In the genomic region with DNA sequence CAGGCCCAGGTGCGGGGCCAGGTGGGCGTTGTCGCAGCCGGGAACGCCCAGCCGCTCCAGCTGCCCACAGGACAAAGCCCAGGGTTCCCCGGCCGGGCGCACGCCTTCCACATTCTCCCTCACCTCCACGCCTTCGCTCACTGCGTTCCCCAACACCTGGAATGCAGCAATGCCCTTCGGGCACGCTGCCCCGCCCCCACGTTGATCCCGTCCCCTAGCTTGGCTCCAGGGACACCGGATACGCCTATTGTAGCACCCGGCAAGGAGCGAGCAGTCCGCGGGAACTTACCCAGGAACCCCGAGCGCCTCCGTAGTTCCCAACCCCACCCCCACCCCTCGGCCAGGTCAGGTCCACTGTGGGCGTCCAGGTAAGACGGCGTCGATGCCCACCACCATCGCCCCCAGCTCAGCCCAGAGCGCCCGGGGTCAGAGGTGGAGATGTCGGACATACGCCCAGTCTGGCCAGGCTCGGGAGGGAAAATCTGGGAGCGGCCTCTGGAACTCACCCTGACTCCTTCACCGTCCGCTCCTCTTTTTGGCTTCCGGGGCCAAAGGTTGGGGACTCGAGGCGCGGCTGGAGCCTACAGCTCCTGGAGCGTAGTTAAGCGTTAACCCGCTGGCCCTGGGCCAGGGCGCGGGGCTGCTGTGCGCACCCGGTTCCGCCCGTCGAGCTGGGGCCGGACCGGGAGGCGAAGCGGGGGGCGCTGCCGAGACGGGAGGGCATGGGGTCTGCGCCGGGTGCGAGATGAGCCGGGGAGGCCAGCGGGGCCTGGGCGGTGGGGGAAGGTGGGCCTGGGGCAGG, we compare ENCODE assay signal across 8 cellular contexts. TPM values are rescaled to one million over a fixed set of nuclear protein-coding genes. Genes with fewer than 3 reads are reported as not detected.
DNase-seq lines count a peak whose midpoint lies in the region; ATAC-seq and TF ChIP-seq lines count a peak whose summit lies in the region.

No MANE protein-coding gene starts in this region.

- no peak for TF ChIP-seq POLR2A in uterus (IDR thresholded peaks at IDR 0.05)

- H3K27ac Mint-ChIP-seq in GM23338: peak overlapping the region; percentile 77

- H3K27me3 Mint-ChIP-seq in GM23338 (ENCODE audit: insufficient read depth, low read depth, poor library complexity): peaks cover 15% of the 10 kb centered on the region

- ATAC-seq in GM23338 (peak; percentile 76), GM18517 (IDR thresholded peaks at IDR 0.05; ENCODE audit: unreplicated experiment) (no peak), GM21723 (IDR thresholded peaks at IDR 0.05; ENCODE audit: unreplicated experiment) (no peak)

- H3K27ac ChIP-seq in GM23338 (ENCODE audit: low read depth) (peak overlapping the region; percentile 96), mesodermal cell (ENCODE audit: low read depth, low read length, severe bottlenecking) (no peak overlapping the region), uterus (no peak overlapping the region)

- H3K4me1 ChIP-seq in GM23338 (ENCODE audit: insufficient read depth): peaks cover 6% of the 10 kb centered on the region; the same call in 1 of the 2 replicates
- peaks cover 16% of the 10 kb centered on the region for H3K4me1 ChIP-seq in NT2/D1 (ENCODE audit: insufficient read depth, insufficient read length)
- H3K4me1 ChIP-seq in mesodermal cell (ENCODE audit: control insufficient read depth, insufficient read depth, low read length, poor library complexity, severe bottlenecking): peaks cover 10% of the 10 kb centered on the region
- H3K4me1 ChIP-seq in uterus: peaks cover 0 to 5% of the 10 kb centered on the region in 2 donors

- peak overlapping the region; percentile 97 for H3K4me2 ChIP-seq in GM23338

- H3K9me3 ChIP-seq in NT2/D1 (ENCODE audit: insufficient read depth, low read length) (no peaks in the 10 kb centered on the region; the same call in 1 of the 2 replicates), mesodermal cell (ENCODE audit: control insufficient read depth, low read length) (no peaks in the 10 kb centered on the region), uterus (no peaks in the 10 kb centered on the region)

- peaks cover 8% of the 10 kb centered on the region; the same call in 1 of the 2 replicates for H3F3A ChIP-seq in GM23338 (replicated peaks; ENCODE audit: low read depth)

- H3K9ac ChIP-seq in NT2/D1 (ENCODE audit: insufficient read length, low read depth): peak overlapping the region; percentile 81

- intact Hi-C loops in uterus (cut with DNase I; ENCODE audit: low total_unique reads): no loop called here

- no peak overlapping the region; the same call in 1 of the 2 replicates for H2AFZ ChIP-seq in GM23338

- no peaks in the 10 kb centered on the region for H3K36me3 Mint-ChIP-seq in GM23338 (ENCODE audit: low read depth)

- TF ChIP-seq CTCF in GM23338 (conservative IDR thresholded peaks at IDR 0.05; ENCODE audit: low read depth in 2 of 2) (no peak), uterus (IDR thresholded peaks at IDR 0.05) (no peak)

- peak overlapping the region; percentile 92 for H3K4me3 Mint-ChIP-seq in GM23338

- H3K27me3 ChIP-seq in GM23338 (ENCODE audit: insufficient read depth): no peaks in the 10 kb centered on the region
- H3K27me3 ChIP-seq in NT2/D1 (ENCODE audit: insufficient read depth, insufficient read length): peaks cover 42% of the 10 kb centered on the region
- no peaks in the 10 kb centered on the region for H3K27me3 ChIP-seq in uterus

- peaks cover 4% of the 10 kb centered on the region for H4K20me1 ChIP-seq in GM23338 (replicated peaks; ENCODE audit: insufficient read depth)

- H3K9me3 Mint-ChIP-seq in GM23338: no peaks in the 10 kb centered on the region

- peaks cover 36% of the 10 kb centered on the region for H3K79me2 ChIP-seq in GM23338 (replicated peaks; ENCODE audit: insufficient read depth)

- peaks cover 6% of the 10 kb centered on the region for H3K9me2 ChIP-seq in GM23338 (ENCODE audit: insufficient read depth)

- H3K36me3 ChIP-seq in GM23338 (ENCODE audit: insufficient read depth) (no peaks in the 10 kb centered on the region), NT2/D1 (ENCODE audit: insufficient read depth, insufficient read length, low read length) (peaks cover 18% of the 10 kb centered on the region), mesodermal cell (ENCODE audit: control insufficient read depth, insufficient read depth, low read length) (no peaks in the 10 kb centered on the region), uterus (no peaks in the 10 kb centered on the region)

- 2% methylated on average over 35 to 57 of the region's 68 CpGs for WGBS in mesodermal cell (ENCODE audit: insufficient coverage in 2 of 2), 2 experiments

- H3K4me1 Mint-ChIP-seq in GM23338: peaks cover 16% of the 10 kb centered on the region

- DNase-seq in GM23338 (ENCODE audit: low spot score): peak; percentile 96
- no peak for DNase-seq in NT2/D1 (ENCODE audit: low read depth, low spot score)
- DNase-seq in cortex of kidney (lab: John Stamatoyannopoulos, UW): peak; percentile 57
- peak in 1 of 2 donors; percentile 37 for DNase-seq in uterus
- no peak for DNase-seq in Kasumi-1 (lab: John Stamatoyannopoulos, UW)

- H3K4me3 ChIP-seq in GM23338: peak overlapping the region; percentile 90
- peak overlapping the region; percentile 65 for H3K4me3 ChIP-seq in NT2/D1 (ENCODE audit: insufficient read length, low read depth)
- peak overlapping the region; percentile 46 for H3K4me3 ChIP-seq in mesodermal cell (ENCODE audit: extremely low read depth, insufficient read depth, low read length, poor library complexity, severe bottlenecking)
- peak overlapping the region; percentile 16 to 58 for H3K4me3 ChIP-seq in uterus

TF ChIP-seq in GM23338, 12 proteins besides CTCF, POLR2A, EP300 and RAD21:
- TF ChIP-seq ZNF114 (CRISPR knock-in tag; IDR thresholded peaks at IDR 0.05) (no peak), EZH2phosphoT487 (IDR thresholded peaks at IDR 0.05; ENCODE audit: unreplicated experiment) (no peak), EZH2 (IDR thresholded peaks at IDR 0.05; ENCODE audit: low read depth, unreplicated experiment) (no peak), POLR2AphosphoS5 (IDR thresholded peaks at IDR 0.05; ENCODE audit: low read depth) (peak; percentile 44; the same call in 1 of the 2 replicates)

RNA-seq across cellular contexts. Expression of a gene that starts 0.6 kb away (rescaled TPM):
- total RNA-seq in GM23338 (2014; rRNA removed; shearing (Covaris generic)): 31.3 and 37.1 TPM in 2 replicates
- polyA plus RNA-seq in GM23338 (2016; fragmentation: Nextera tagmentation; extraction: Ambion mirVana): 4.6 and 5.3 TPM in 2 replicates
- polyA plus RNA-seq in mesodermal cell (2013, experiment 1 of 2): 12.4 TPM
- polyA plus RNA-seq in mesodermal cell (2013, experiment 2 of 2): 11.6 TPM
- total RNA-seq in uterus: 10 to 100 TPM in 1 of 4 donors, 1 to 10 TPM in 3; 1.2 to 28.8 (median 8.3) TPM

Comparison
In these comparisons a context has a peak if more than half of its experiments do, and no peak if none do; other contexts are left out.
1. DNase-seq: peak in GM23338 (single experiment) and cortex of kidney (single experiment); none in NT2/D1 (single experiment) and Kasumi-1 (0 of 2).
2. H3K4me3 ChIP-seq: peak in every context shown above with its lines; median percentile 90 in GM23338; 65 in NT2/D1; 46 in mesodermal cell; 37 in uterus.